In the genomic region with DNA sequence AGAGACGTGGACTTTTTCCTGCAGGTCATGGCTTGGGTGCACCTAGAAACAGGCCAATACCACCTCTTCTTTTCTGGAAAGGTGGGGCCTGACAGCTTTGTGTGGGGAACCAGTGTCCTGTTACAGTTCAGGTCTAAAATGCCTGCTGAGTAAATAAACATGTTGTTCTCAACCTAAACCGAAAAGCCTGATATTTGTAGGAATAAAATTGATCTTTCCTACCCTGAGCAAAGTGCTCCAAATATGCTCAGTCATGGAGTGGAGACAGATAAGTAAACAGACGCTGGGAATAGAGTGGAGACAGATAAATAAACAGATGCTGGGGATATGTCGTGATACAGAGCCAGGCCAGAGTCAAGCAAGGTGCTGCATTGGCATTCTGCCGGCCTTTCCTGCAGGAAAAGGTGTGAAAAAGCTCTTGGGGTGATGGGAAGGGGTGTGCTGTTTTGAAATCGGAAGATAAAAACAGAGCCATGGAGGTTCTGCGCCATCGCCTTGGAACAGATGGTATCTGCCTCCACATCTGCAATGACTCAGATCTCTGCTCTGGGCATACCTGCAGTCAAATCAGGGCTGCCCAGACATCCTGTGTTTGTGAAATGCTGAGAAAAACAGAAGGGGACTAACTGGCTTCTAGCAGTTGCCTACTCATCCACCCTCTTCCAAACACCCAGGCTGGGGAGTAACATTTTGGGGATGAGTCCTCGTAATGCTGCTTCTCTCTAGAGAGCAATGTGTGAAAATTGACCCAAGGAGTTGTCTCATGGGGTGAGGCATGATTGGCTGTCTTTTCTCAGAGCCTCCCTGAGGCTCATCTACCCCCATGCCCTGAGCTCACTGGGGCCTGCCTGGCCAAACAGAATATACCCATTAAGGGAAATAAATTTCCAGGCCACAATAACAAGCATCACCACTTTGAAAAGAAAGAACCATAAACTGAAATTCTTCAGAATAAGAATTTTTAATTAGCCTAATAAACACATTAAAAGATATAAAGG, we compare ENCODE assay signal across 10 cellular contexts. TPM values are rescaled to one million over a fixed set of nuclear protein-coding genes. Genes with fewer than 3 reads are reported as not detected.
DNase-seq lines count a peak whose midpoint lies in the region; ATAC-seq and TF ChIP-seq lines count a peak whose summit lies in the region.
"Had no signal": no experiment of that assay in that cellular context is flagged by ENCODE, and none has a peak within 500 bp of the region (broad histone marks: within the 10 kb centered on the region; RNA-seq: fewer than 3 reads in every experiment).

No MANE protein-coding gene starts in this region.

- H3K27me3 ChIP-seq in H9 (ENCODE audit: insufficient read depth, low read length) (no peaks in the 10 kb centered on the region), PC-9 (ENCODE audit: insufficient read depth, low read depth) (no peaks in the 10 kb centered on the region), liver (ENCODE audit: control insufficient read depth in 4 of 4, insufficient read depth in 4 of 4, low read length in 3 of 4) (no peaks in the 10 kb centered on the region), gastrocnemius medialis (no peaks in the 10 kb centered on the region)
- H3K27me3 ChIP-seq: cardiac muscle cell had no signal

- H3K9ac ChIP-seq in H9 (ENCODE audit: extremely low read depth, insufficient read length, low read length), result no peak overlapping the region
- peak overlapping the region in 1 of 2 donors; percentile 39 for H3K9ac ChIP-seq in liver (ENCODE audit: low read depth in 1 of 2, low read length in 2 of 2)
- H3K9ac ChIP-seq: KMS-11 had no signal

- no peaks in the 10 kb centered on the region for H3K23me2 ChIP-seq in H9 (ENCODE audit: insufficient read length, low read depth, low read length, poor library complexity, severe bottlenecking)

- POLR2A ChIA-PET in PC-9 (lab: Charles Lee; ENCODE audit: unreplicated experiment), result interaction anchor here (0.6 to 0.7 kb wide), 3 partner anchors 15 to 112 kb away, joined by 3 to 10 read pairs (median 5); no protein-coding TSS in a partner anchor

- H2BK12ac ChIP-seq in H9 (ENCODE audit: insufficient read length, low read depth, low read length), result no peak overlapping the region

- H2BK120ac ChIP-seq in H9 (ENCODE audit: low read depth, low read length, poor library complexity, severe bottlenecking), result no peak overlapping the region

- peak overlapping the region; percentile 40 for H2AFZ ChIP-seq in H9 (ENCODE audit: low read length)
- H2AFZ ChIP-seq in PC-9, result no peak overlapping the region

- no CpG with 5 or more reads among the region's 9 CpGs for WGBS in H9 (ENCODE audit: extremely low coverage, insufficient read length, low lambda C conversion rate)
- WGBS in liver, result 41% methylated on average over 9 of the region's 9 CpGs

- H3K9me3 Mint-ChIP-seq in H9, result no peaks in the 10 kb centered on the region

- H3K14ac ChIP-seq in H9 (ENCODE audit: insufficient read depth, low read length), result no peak overlapping the region

- no peak overlapping the region for H4K8ac ChIP-seq in H9 (replicated peaks; ENCODE audit: insufficient read length, low read depth, low read length)

- TF ChIP-seq RAD21 in liver (IDR thresholded peaks at IDR 0.05), result no peak

- H2BK15ac ChIP-seq in H9 (ENCODE audit: low read depth, low read length), result no peak overlapping the region

- H3K36me3 ChIP-seq in PC-9 (ENCODE audit: low read depth) (no peaks in the 10 kb centered on the region), liver (ENCODE audit: control insufficient read depth in 4 of 4, insufficient read depth in 3 of 4, low read depth in 1 of 4, low read length in 3 of 4) (no peaks in the 10 kb centered on the region), gastrocnemius medialis (no peaks in the 10 kb centered on the region)
- H3K36me3 ChIP-seq: cardiac muscle cell had no signal

- in situ Hi-C loops in gastrocnemius medialis (cut with MboI; ENCODE audit: low sequenced_read_pairs in 4 of 4), result no loop called here

- intact Hi-C loops in PC-9 (cut with micrococcal nuclease; ENCODE audit: unreplicated experiment) (no loop called here), gastrocnemius medialis (cut with DNase I; ENCODE audit: low total_unique reads) (no loop called here)

- peak overlapping the region in 1 of 2 experiments; percentile 10; a peak in 2 of 5 replicates for H3K4me3 Mint-ChIP-seq in H9

- no peak overlapping the region for H3K23ac ChIP-seq in H9 (ENCODE audit: insufficient read length, low read depth, low read length)

- H4K91ac ChIP-seq in H9 (ENCODE audit: insufficient read length, low read depth, low read length), result no peak overlapping the region

- H3K4me1 ChIP-seq in H9 (ENCODE audit: insufficient read depth, low read length), result no peaks in the 10 kb centered on the region
- peaks cover 9% of the 10 kb centered on the region for H3K4me1 ChIP-seq in PC-9 (replicated peaks; ENCODE audit: insufficient read depth)
- peaks cover 4 to 18% (median 15%) of the 10 kb centered on the region in 4 donors for H3K4me1 ChIP-seq in liver (ENCODE audit: control insufficient read depth in 4 of 4, insufficient read depth in 4 of 4, low read length in 3 of 4)
- H3K4me1 ChIP-seq in gastrocnemius medialis, result peaks cover 9 to 30% of the 10 kb centered on the region in 2 donors

- H3K4me1 Mint-ChIP-seq in H9, result peaks cover 12 to 21% of the 10 kb centered on the region in 2 experiments

- no peak overlapping the region for H2BK5ac ChIP-seq in H9 (ENCODE audit: insufficient read length, low read length)

- no peak overlapping the region for H2AK5ac ChIP-seq in H9 (ENCODE audit: insufficient read length, low read length)

- H3K4me2 ChIP-seq in H9 (ENCODE audit: insufficient read depth, insufficient read length, low read length) (no peak overlapping the region), PC-9 (peak overlapping the region; percentile 51)
- H3K4me2 ChIP-seq: KMS-11 had no signal

- H2BK20ac ChIP-seq in H9 (ENCODE audit: low read depth, low read length, poor library complexity, severe bottlenecking), result no peak overlapping the region

- no peaks in the 10 kb centered on the region for H3K27me3 Mint-ChIP-seq in H9 (ENCODE audit: low read depth)

- no peak overlapping the region for H3K56ac ChIP-seq in H9 (ENCODE audit: insufficient read length, low read depth, low read length)

- no peak overlapping the region; the same call in 1 of the 2 replicates for H3K4ac ChIP-seq in H9 (ENCODE audit: low read depth, low read length)

- H3K27ac Mint-ChIP-seq in H9, result peak overlapping the region; percentile 35 to 94 (median 50); a peak in 6 of 7 replicates

- BruUV-seq in PC-9 (replicated peaks; lab: Mats Ljungman, UMichigan), result no TSS peak

- H3K9me3 ChIP-seq in H9 (ENCODE audit: control insufficient read depth, low read depth, low read length) (no peaks in the 10 kb centered on the region), PC-9 (ENCODE audit: insufficient read depth, low read depth) (no peaks in the 10 kb centered on the region), liver (ENCODE audit: control insufficient read depth in 4 of 4, low read length in 3 of 4) (no peaks in the 10 kb centered on the region), gastrocnemius medialis (no peaks in the 10 kb centered on the region)

- no peak overlapping the region for H3K18ac ChIP-seq in H9 (ENCODE audit: insufficient read length, low read depth, low read length)

- no peak overlapping the region for H3K27ac ChIP-seq in H9 (ENCODE audit: insufficient read length, low read depth, low read length)
- H3K27ac ChIP-seq in PC-9, result peak overlapping the region; percentile 48
- H3K27ac ChIP-seq in liver (ENCODE audit: low read depth in 1 of 2, low read length in 2 of 2), result peak overlapping the region; percentile 90 to 94
- H3K27ac ChIP-seq in gastrocnemius medialis, result peak overlapping the region in 2 of 4 donors; percentile 58 to 85
- H3K27ac ChIP-seq: cardiac muscle cell, KMS-11 had no signal

- H4K20me1 ChIP-seq in H9 (ENCODE audit: control insufficient read depth, insufficient read depth, insufficient read length) (no peaks in the 10 kb centered on the region), PC-9 (ENCODE audit: insufficient read depth) (no peaks in the 10 kb centered on the region)

- no peak for TF ChIP-seq POLR2A in gastrocnemius medialis (IDR thresholded peaks at IDR 0.05)

- no peak overlapping the region for H3K4me3 ChIP-seq in PC-9
- H3K4me3 ChIP-seq in liver (ENCODE audit: low read depth in 1 of 3, low read length in 3 of 3), result no peak overlapping the region
- no peak overlapping the region for H3K4me3 ChIP-seq in gastrocnemius medialis
- H3K4me3 ChIP-seq: cardiac muscle cell had no signal

- H3K79me1 ChIP-seq in H9 (ENCODE audit: insufficient read depth, low read depth, low read length, poor library complexity, severe bottlenecking), result no peaks in the 10 kb centered on the region

- H3T11ph ChIP-seq in H9 (ENCODE audit: low read length), result no peak overlapping the region

- CTCF ChIA-PET in PC-9 (lab: Charles Lee), result interaction anchor here (0.6 kb wide), 1 partner anchor 30 kb away, joined by 3 read pairs; no protein-coding TSS in a partner anchor

- TF ChIP-seq CTCF in H9 (conservative IDR thresholded peaks at IDR 0.05) (no peak), PC-9 (conservative IDR thresholded peaks at IDR 0.05) (no peak), liver (IDR thresholded peaks at IDR 0.05; ENCODE audit: low read depth, low read length, missing input control) (no peak), gastrocnemius medialis (IDR thresholded peaks at IDR 0.05 in 4 of 5, conservative IDR thresholded peaks at IDR 0.05 in 1 of 5) (no peak)

- ATAC-seq in GM18858 (IDR thresholded peaks at IDR 0.05; ENCODE audit: unreplicated experiment) (peak; percentile 72), gastrocnemius medialis (no peak)

- H4K5ac ChIP-seq in H9 (ENCODE audit: insufficient read length, low read depth, low read length), result no peak overlapping the region

- H3K9me2 ChIP-seq in PC-9 (ENCODE audit: insufficient read depth), result no peaks in the 10 kb centered on the region

- H3K36me3 Mint-ChIP-seq in H9 (ENCODE audit: insufficient read depth in 1 of 3, low read depth in 3 of 3), result peaks cover 0 to 1% (median 0%) of the 10 kb centered on the region in 3 experiments; a peak in 1 of 7 replicates

- H3F3A ChIP-seq in PC-9 (ENCODE audit: insufficient read depth, low read depth), result peaks cover 5% of the 10 kb centered on the region

- DNase-seq in H9 (no peak), PC-9 (peak; percentile 75 to 76), COR-L47 (lab: John Stamatoyannopoulos, UW) (no peak), gastrocnemius medialis (no peak), hippocampal formation (lab: John Stamatoyannopoulos, UW) (no peak)
- DNase-seq in stimulated activated CD4-positive, alpha-beta T cell treated with anti-CD3 and anti-CD28 coated beads, Interleukin-15, amount 100 ng/mL, for 24 hours, result no peak

- H3K79me2 ChIP-seq in H9 (ENCODE audit: insufficient read depth, low read length) (no peaks in the 10 kb centered on the region), PC-9 (ENCODE audit: low read depth) (no peaks in the 10 kb centered on the region)

RNA-seq across cellular contexts. Expression of a gene that starts 16.8 kb away (rescaled TPM):
- total RNA-seq in H9 (2021) (1.0 and 1.1 TPM in 2 replicates), PC-9 (2021) (3.1 and 5.3 TPM in 2 replicates), liver (1 to 10 TPM; 5.6 to 9.3 TPM), gastrocnemius medialis (1 to 10 TPM; 2.9 to 4.4 (median 3.4) TPM)
- 1 to 10 TPM; 2.9 to 3.5 TPM for polyA plus RNA-seq in liver

RNA-seq across cellular contexts. Expression of a gene that starts 17.7 kb away (rescaled TPM):
- 1,609 and 1,663 TPM in 2 replicates for total RNA-seq in H9 (2021)
- total RNA-seq in PC-9 (2021), result 2,044 and 2,361 TPM in 2 replicates
- total RNA-seq in liver, result 1,000 to 10,000 TPM; 1,190 to 3,673 TPM
- 1,000 to 10,000 TPM; 1,427 to 1,518 TPM for polyA plus RNA-seq in liver
- total RNA-seq in gastrocnemius medialis, result 1,000 to 10,000 TPM; 1,099 to 1,543 (median 1,420) TPM

RNA-seq across cellular contexts. Expression of a gene that starts 45.3 kb away (rescaled TPM):
- total RNA-seq in H9 (2021) (196 and 200 TPM in 2 replicates), PC-9 (2021) (12.6 and 18.1 TPM in 2 replicates), liver (10 to 100 TPM; 13.1 to 15.2 TPM), gastrocnemius medialis (10 to 100 TPM; 18.3 to 39.4 (median 28.5) TPM)
- 10 to 100 TPM; 21.2 to 24.3 TPM for polyA plus RNA-seq in liver

Comparison
In these comparisons a context has a peak if more than half of its experiments do, and no peak if none do; other contexts are left out.
1. DNase-seq: peak in PC-9 (2 of 2); none in H9 (single experiment), stimulated activated CD4-positive, alpha-beta T cell treated with anti-CD3 and anti-CD28 coated beads, Interleukin-15, amount 100 ng/mL, for 24 hours (single experiment), COR-L47 (single experiment), gastrocnemius medialis (0 of 2) and hippocampal formation (0 of 2).